Comparison of ENCODE assay signal across 1 cellular context in the genomic region with DNA sequence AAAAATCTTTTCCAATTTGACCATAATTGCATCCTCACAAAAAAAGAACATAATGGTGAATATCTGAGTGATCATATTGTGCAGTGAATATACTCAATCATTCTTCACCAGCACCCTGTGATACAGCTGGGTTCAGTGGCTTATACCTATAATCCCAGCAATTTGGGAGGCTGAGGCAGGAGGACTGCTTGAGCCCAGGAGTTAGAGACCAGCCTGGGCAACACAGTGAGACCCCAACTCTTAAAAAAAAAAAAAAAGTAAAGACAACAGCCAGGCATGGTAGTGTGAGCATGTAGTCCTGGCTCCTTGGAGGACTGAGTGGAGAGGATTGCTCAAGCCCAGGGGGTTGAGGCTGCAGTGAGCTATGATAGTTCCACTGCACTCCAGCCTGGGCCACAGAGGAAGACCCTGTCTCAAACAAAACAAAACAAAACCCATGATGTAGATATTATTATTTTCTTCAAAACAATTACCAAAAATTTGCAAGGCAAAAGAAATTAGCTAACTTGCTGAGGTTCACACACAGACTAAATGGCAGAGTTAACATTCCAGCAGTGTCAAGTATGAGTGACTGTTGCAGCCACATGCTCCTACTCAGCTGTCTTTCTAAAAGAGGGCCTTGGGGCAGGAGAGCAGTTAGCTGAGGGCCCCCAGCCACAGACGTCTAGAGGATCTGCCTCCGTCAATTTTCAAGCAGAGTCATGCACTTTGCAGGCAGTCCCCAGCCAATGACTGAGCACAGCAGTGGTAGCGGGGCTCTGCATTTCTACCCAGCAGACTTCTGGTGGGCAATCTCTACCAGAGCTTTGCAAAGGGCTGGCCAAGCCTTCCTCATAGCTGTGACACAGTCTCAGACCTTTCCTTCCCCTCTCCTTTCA.
TF ChIP-seq lines count a peak whose summit lies in the region.

No MANE protein-coding gene starts in this region.

TF ChIP-seq in IMR-90, 13 proteins besides CTCF, POLR2A, EP300 and RAD21:
- no peak for TF ChIP-seq RCOR1 (IDR thresholded peaks at IDR 0.05; ENCODE audit: insufficient replicate concordance, low read length)
- no peak for TF ChIP-seq ELK1 (IDR thresholded peaks at IDR 0.05; ENCODE audit: borderline replicate concordance, low read depth, low read length)
- no peak for TF ChIP-seq CEBPB (IDR thresholded peaks at IDR 0.05; ENCODE audit: low read depth, low read length)
